In genomic region chr16:46763147-46763546, GRCh38 we compare ENCODE assay signal across 13 cellular contexts. TPM values are rescaled to one million over a fixed set of nuclear protein-coding genes. Genes with fewer than 3 reads are reported as not detected.
DNase-seq lines count a peak whose midpoint lies in the region; ATAC-seq and TF ChIP-seq lines count a peak whose summit lies in the region.
"Had no signal": no experiment of that assay in that cellular context is flagged by ENCODE, and none has a peak within 500 bp of the region (broad histone marks: within the 10 kb centered on the region; RNA-seq: fewer than 3 reads in every experiment).

No MANE protein-coding gene starts in this region.

- peak overlapping the region; percentile 59 for H3K4me3 ChIP-seq in psoas muscle
- H3K4me3 ChIP-seq: esophagus muscularis mucosa, testis had no signal

- peak; percentile 85 for ATAC-seq in Right ventricle myocardium superior (ENCODE audit: poor library complexity)
- peak; percentile 88 to 93 (median 92) for ATAC-seq in psoas muscle
- ATAC-seq in activated T-cell treated with anti-CD3 and anti-CD28 coated beads, Interleukin-2, amount 50 U/mL, for 4 hours: no peak

- H3K27ac ChIP-seq in psoas muscle: peak overlapping the region; percentile 80
- H3K27ac ChIP-seq: esophagus muscularis mucosa, testis had no signal

- WGBS in psoas muscle, 3 donors: 17 to 18% (median 18%) methylated on average over 12 of the region's 12 CpGs

- no peaks in the 10 kb centered on the region for H3K4me1 Mint-ChIP-seq in activated T-cell treated with anti-CD3 and anti-CD28 coated beads, Interleukin-2, amount 50 U/mL, for 4 hours (ENCODE audit: low read depth)

- TF ChIP-seq CTCF in psoas muscle (IDR thresholded peaks at IDR 0.05): no peak

- no peaks in the 10 kb centered on the region for H3K9me3 ChIP-seq in psoas muscle
- H3K9me3 ChIP-seq: esophagus muscularis mucosa, testis had no signal

- DNase-seq in NCI-H1092 treated with DMSO at 0.1 percent for 48 hours (lab: John Stamatoyannopoulos, UW) (peak; percentile 74), NCI-H748 (lab: John Stamatoyannopoulos, UW; ENCODE audit: unreplicated experiment) (peak; percentile 69), Right ventricle myocardium superior (peak; percentile 89), psoas muscle (peak; percentile 60 to 86), activated gamma-delta T cell (lab: John Stamatoyannopoulos, UW) (no peak), SIG-M5 (lab: John Stamatoyannopoulos, UW) (no peak)
- no peak for DNase-seq in activated T-cell treated with anti-CD3 and anti-CD28 coated beads, Interleukin-2, amount 50 U/mL, for 4 hours
- DNase-seq: activated CD4-positive, alpha-beta memory T cell treated with anti-CD3 and anti-CD28 coated beads for 36 hours; activated naive CD4-positive, alpha-beta T cell treated with anti-CD3 and anti-CD28 coated beads, Interleukin-2, amount 50 U/mL, for 16 hours; GOT3; NCI-H1048; testis had no signal

- H3K27me3 ChIP-seq in psoas muscle (ENCODE audit: insufficient read depth in 3 of 3, low read length in 2 of 3): no peaks in the 10 kb centered on the region
- H3K27me3 ChIP-seq: testis had no signal

- H3K4me3 Mint-ChIP-seq in activated T-cell treated with anti-CD3 and anti-CD28 coated beads, Interleukin-2, amount 50 U/mL, for 4 hours: no peak overlapping the region
- H3K4me3 Mint-ChIP-seq: activated CD4-positive, alpha-beta memory T cell treated with anti-CD3 and anti-CD28 coated beads for 36 hours had no signal

- H3K9me3 Mint-ChIP-seq in activated T-cell treated with anti-CD3 and anti-CD28 coated beads, Interleukin-2, amount 50 U/mL, for 4 hours: no peaks in the 10 kb centered on the region
- H3K9me3 Mint-ChIP-seq: activated CD4-positive, alpha-beta memory T cell treated with anti-CD3 and anti-CD28 coated beads for 36 hours had no signal

- H3K27me3 Mint-ChIP-seq in activated T-cell treated with anti-CD3 and anti-CD28 coated beads, Interleukin-2, amount 50 U/mL, for 4 hours (ENCODE audit: low read depth): no peaks in the 10 kb centered on the region

- no peaks in the 10 kb centered on the region for H3K36me3 ChIP-seq in psoas muscle (ENCODE audit: insufficient read depth in 1 of 2, low read depth in 1 of 2)
- H3K36me3 ChIP-seq: esophagus muscularis mucosa had no signal

- intact Hi-C loops in Right ventricle myocardium superior (cut with DNase I) (no loop called here), psoas muscle (cut with DNase I) (no loop called here)

- H3K4me1 ChIP-seq in psoas muscle: peaks cover 13% of the 10 kb centered on the region
- H3K4me1 ChIP-seq: testis had no signal

- H3K36me3 Mint-ChIP-seq in activated T-cell treated with anti-CD3 and anti-CD28 coated beads, Interleukin-2, amount 50 U/mL, for 4 hours (ENCODE audit: insufficient read depth): no peaks in the 10 kb centered on the region
- H3K36me3 Mint-ChIP-seq: activated CD4-positive, alpha-beta memory T cell treated with anti-CD3 and anti-CD28 coated beads for 36 hours had no signal

RNA-seq across cellular contexts. Expression of gene MYLK3, which starts 15.0 kb away (rescaled TPM):
- 304 TPM for total RNA-seq in Right ventricle myocardium superior
- total RNA-seq in psoas muscle: 10 to 100 TPM; 13.2 to 41.1 (median 36.6) TPM
- 1 to 10 TPM; 1.4 to 6.8 (median 5.4) TPM for polyA plus RNA-seq in psoas muscle
- under 1 TPM; 0.19 to 0.90 (median 0.23) TPM for total RNA-seq in activated T-cell treated with anti-CD3 and anti-CD28 coated beads, Interleukin-2, amount 50 U/mL, for 4 hours

Comparison
In these comparisons a context has a peak if more than half of its experiments do, and no peak if none do; other contexts are left out.
1. DNase-seq: peak in NCI-H1092 treated with DMSO at 0.1 percent for 48 hours (single experiment), NCI-H748 (single experiment), Right ventricle myocardium superior (single experiment) and psoas muscle (2 of 2); none in activated T-cell treated with anti-CD3 and anti-CD28 coated beads, Interleukin-2, amount 50 U/mL, for 4 hours (single experiment), activated gamma-delta T cell (single experiment) and SIG-M5 (single experiment).
2. ATAC-seq: peak in Right ventricle myocardium superior (single experiment) and psoas muscle (4 of 4); none in activated T-cell treated with anti-CD3 and anti-CD28 coated beads, Interleukin-2, amount 50 U/mL, for 4 hours (0 of 2).
3. RNA of gene MYLK3, which starts 15.0 kb away (total RNA-seq): 304 TPM in Right ventricle myocardium superior (single experiment) and 13.2 to 41.1 TPM in psoas muscle; 0.19 to 0.90 TPM in activated T-cell treated with anti-CD3 and anti-CD28 coated beads, Interleukin-2, amount 50 U/mL, for 4 hours; every median in the first group is over 4 times any median in the second.